20 cellular contexts compared by ENCODE assay signal in the genomic region with DNA sequence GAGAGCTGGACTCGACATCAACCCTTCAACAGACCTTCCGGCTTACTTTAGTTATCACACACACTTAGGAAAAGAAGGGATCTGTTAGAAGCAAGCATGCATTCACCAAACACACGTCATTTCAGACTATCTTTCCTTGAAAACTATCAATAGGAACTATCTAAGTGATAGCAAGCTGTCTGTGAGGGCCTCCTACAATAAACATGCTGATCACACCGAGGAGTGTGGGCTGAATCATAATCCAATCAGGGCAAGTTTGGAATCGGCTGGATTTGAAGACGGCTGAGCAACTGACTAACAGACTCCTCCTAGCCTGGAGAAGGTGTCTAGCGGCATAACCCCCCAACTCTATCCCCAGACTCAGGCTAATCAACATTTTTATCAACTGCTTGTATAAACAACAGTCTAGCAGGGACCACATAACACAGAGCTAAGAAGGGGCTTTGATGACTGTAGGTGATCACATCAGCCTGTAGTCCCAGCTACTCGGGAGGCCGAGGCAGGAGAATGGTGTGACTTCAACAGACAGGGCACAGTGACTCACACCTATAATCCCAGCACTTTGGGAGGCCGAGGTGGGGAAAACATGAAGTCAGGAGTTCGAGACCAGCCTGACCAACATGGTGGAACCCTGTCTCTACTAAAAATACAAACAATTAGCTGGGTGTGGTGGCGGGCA. TPM values are rescaled to one million over a fixed set of nuclear protein-coding genes. Genes with fewer than 3 reads are reported as not detected.
DNase-seq lines count a peak whose midpoint lies in the region; ATAC-seq, FAIRE-seq and TF ChIP-seq lines count a peak whose summit lies in the region.
"Had no signal": no experiment of that assay in that cellular context is flagged by ENCODE, and none has a peak within 500 bp of the region (broad histone marks: within the 10 kb centered on the region; RNA-seq: fewer than 3 reads in every experiment).

No MANE protein-coding gene starts in this region.

- WGBS in gastroesophageal sphincter (ENCODE audit: low coverage in 1 of 2), 2 donors: 53% methylated on average over 8 of the region's 12 CpGs

- H3K9me3 ChIP-seq in RWPE2 (ENCODE audit: severe bottlenecking) (no peaks in the 10 kb centered on the region), gastroesophageal sphincter (no peaks in the 10 kb centered on the region)
- H3K9me3 ChIP-seq: left lung, right lobe of liver had no signal

- peaks cover 42% of the 10 kb centered on the region for H3K36me3 ChIP-seq in RWPE2 (ENCODE audit: low read depth)
- no peaks in the 10 kb centered on the region for H3K36me3 ChIP-seq in gastroesophageal sphincter
- H3K36me3 ChIP-seq: left lung, right lobe of liver had no signal

- H3K36me3 Mint-ChIP-seq in osteocyte (ENCODE audit: unreplicated experiment): peaks cover 7% of the 10 kb centered on the region
- H3K36me3 Mint-ChIP-seq: naive thymus-derived CD4-positive, alpha-beta T cell had no signal

- DNase-seq in ELF-1 (ENCODE audit: low read depth, low spot score) (peak; percentile 78), RWPE2 (ENCODE audit: low spot score) (no peak), osteocyte (ENCODE audit: extremely low spot score, unreplicated experiment) (no peak), frontal cortex (ENCODE audit: low spot score in 2 of 2) (no peak), DMS153 (lab: John Stamatoyannopoulos, UW) (no peak)
- DNase-seq: activated effector memory CD4-positive, alpha-beta T cell treated with Interleukin-2 at 50 U/mL for 16 hours; AML-193; cortex of kidney; left lung; naive thymus-derived CD4-positive, alpha-beta T cell; NCI-H1436 treated with DMSO at 0.1 percent for 48 hours; NCI-H446 treated with DMSO at 0.1 percent for 48 hours; PC-3; right lobe of liver; stimulated activated CD4-positive, alpha-beta T cell treated with anti-CD3 and anti-CD28 coated beads, Interleukin-2, amount 100 ng/mL, for 24 hours had no signal

- H3K4me3 ChIP-seq in RWPE2 (ENCODE audit: severe bottlenecking) (no peak overlapping the region), gastroesophageal sphincter (no peak overlapping the region)
- H3K4me3 ChIP-seq: left lung, right lobe of liver had no signal

- peak overlapping the region; percentile 81 for H3K27ac Mint-ChIP-seq in osteocyte (ENCODE audit: unreplicated experiment)
- H3K27ac Mint-ChIP-seq: naive thymus-derived CD4-positive, alpha-beta T cell had no signal

- H3K4me3 Mint-ChIP-seq in osteocyte (ENCODE audit: unreplicated experiment): no peak overlapping the region
- H3K4me3 Mint-ChIP-seq: naive thymus-derived CD4-positive, alpha-beta T cell had no signal

- no peak for TF ChIP-seq POLR2A in gastroesophageal sphincter (IDR thresholded peaks at IDR 0.05)

- H3K4me1 ChIP-seq in RWPE2 (ENCODE audit: insufficient read depth, poor library complexity, severe bottlenecking) (peaks cover 31% of the 10 kb centered on the region), gastroesophageal sphincter (peaks cover 0 to 65% (median 3%) of the 10 kb centered on the region in 3 donors)
- H3K4me1 ChIP-seq: left lung, right lobe of liver had no signal

- peaks cover 73% of the 10 kb centered on the region for H3K4me1 Mint-ChIP-seq in osteocyte (ENCODE audit: unreplicated experiment)

- ATAC-seq in RWPE2 (ENCODE audit: low read depth): no peak
- ATAC-seq in gastroesophageal sphincter: no peak
- no peak for ATAC-seq in HG03097 (IDR thresholded peaks at IDR 0.05; ENCODE audit: low FRiP score, unreplicated experiment)
- ATAC-seq in GM21526 (IDR thresholded peaks at IDR 0.05; ENCODE audit: low FRiP score, unreplicated experiment): no peak
- ATAC-seq: left lung; naive thymus-derived CD4-positive, alpha-beta T cell; PC-3; right lobe of liver had no signal

- H3K27me3 Mint-ChIP-seq in osteocyte (ENCODE audit: unreplicated experiment): no peaks in the 10 kb centered on the region

- FAIRE-seq in frontal cortex (lab: Jason Lieb, UNC): no peak
- FAIRE-seq: GM18507, GM19239 had no signal

- H3K27me3 ChIP-seq in RWPE2 (ENCODE audit: insufficient read depth, poor library complexity, severe bottlenecking) (no peaks in the 10 kb centered on the region), gastroesophageal sphincter (no peaks in the 10 kb centered on the region)
- H3K27me3 ChIP-seq: right lobe of liver had no signal

- H3K27ac ChIP-seq in RWPE2 (ENCODE audit: poor library complexity, severe bottlenecking) (peak overlapping the region; percentile 10), gastroesophageal sphincter (peak overlapping the region in 3 of 4 donors; percentile 29 to 62 (median 61))
- H3K27ac ChIP-seq: left lung, right lobe of liver had no signal

- TF ChIP-seq EP300 in gastroesophageal sphincter (IDR thresholded peaks at IDR 0.05): no peak

- no peaks in the 10 kb centered on the region for H3K9me3 Mint-ChIP-seq in osteocyte (ENCODE audit: unreplicated experiment)

- TF ChIP-seq CTCF in RWPE2 (IDR thresholded peaks at IDR 0.05; ENCODE audit: poor library complexity, severe bottlenecking): no peak
- no peak for TF ChIP-seq CTCF in gastroesophageal sphincter (IDR thresholded peaks at IDR 0.05)
- TF ChIP-seq CTCF in osteocyte (IDR thresholded peaks at IDR 0.05): no peak

RNA-seq across cellular contexts. Expression of a gene that starts 14.1 kb away (rescaled TPM):
- total RNA-seq in gastroesophageal sphincter: 100 to 1,000 TPM in 1 of 4 donors, 10 to 100 TPM in 3; 39.6 to 103 (median 59.1) TPM
- total RNA-seq in osteocyte: 123 and 131 TPM in 2 replicates
- total RNA-seq in frontal cortex: 18.3 TPM

RNA-seq across cellular contexts. Expression of a gene that starts 31.5 kb away (rescaled TPM):
- total RNA-seq in gastroesophageal sphincter: 10 to 100 TPM; 13.7 to 20.9 (median 16.0) TPM
- total RNA-seq in osteocyte: 12.6 and 12.8 TPM in 2 replicates
- 13.5 TPM for total RNA-seq in frontal cortex
